In the genomic region with DNA sequence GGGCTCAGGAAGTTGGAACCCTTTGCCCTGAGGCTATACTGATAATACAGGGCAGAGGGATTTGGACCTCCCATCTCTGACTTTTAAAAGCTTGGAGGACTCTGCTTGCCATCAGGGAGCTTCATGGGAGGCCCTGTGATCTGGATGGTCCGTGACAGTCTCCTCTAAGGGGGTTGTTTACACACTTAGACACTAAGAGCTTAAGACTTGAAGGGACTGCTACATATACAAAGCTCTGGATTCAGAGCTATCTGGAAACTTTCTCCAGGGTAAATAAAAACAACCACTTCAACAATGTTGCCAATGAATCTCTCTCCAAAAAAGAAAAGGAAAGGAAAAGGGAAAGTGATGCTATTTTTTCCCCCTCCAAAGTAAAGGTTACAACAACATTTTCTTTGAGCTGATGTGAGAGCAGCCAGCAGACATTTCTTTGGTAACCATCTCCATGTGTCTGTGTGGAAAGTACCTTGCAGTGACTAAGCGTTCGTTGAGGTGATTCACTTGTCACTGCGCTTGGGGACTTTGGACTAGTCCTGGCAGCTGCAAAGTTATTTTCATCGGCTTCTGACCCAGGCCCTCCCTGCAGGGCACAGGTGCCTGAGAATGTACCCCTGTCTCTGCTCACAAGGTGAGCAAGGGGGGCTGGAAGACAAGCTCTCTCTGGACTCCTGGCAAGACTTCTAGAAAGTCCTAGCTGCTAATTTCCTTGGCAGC, we compare ENCODE assay signal across 8 cellular contexts.
DNase-seq lines count a peak whose midpoint lies in the region; ATAC-seq and TF ChIP-seq lines count a peak whose summit lies in the region.

No MANE protein-coding gene starts in this region.

- H3K36me3 Mint-ChIP-seq in WTC11 = no peaks in the 10 kb centered on the region

- no peak overlapping the region for H3K4me3 ChIP-seq in aorta (ENCODE audit: low read length in 2 of 2)

- intact Hi-C loops in aorta (cut with DNase I) = loop anchor here (1.0 to 5.0 kb wide), 6 partner anchors 19 to 262 kb away; a partner anchor contains a TSS

- peak overlapping the region; percentile 93 to 95 for H3K27ac ChIP-seq in aorta (ENCODE audit: low read depth in 1 of 2, low read length in 2 of 2)

- POLR2A ChIA-PET in WTC11 (lab: Charles Lee) = no interaction called here

- H3K36me3 ChIP-seq in aorta (ENCODE audit: control insufficient read depth in 1 of 2, insufficient read depth in 2 of 2, low read length in 1 of 2) = no peaks in the 10 kb centered on the region

- DNase-seq in WTC11 (ENCODE audit: low spot score) (no peak), left lobe of liver (ENCODE audit: low spot score) (peak; percentile 68), aorta (no peak), nucleus accumbens (lab: John Stamatoyannopoulos, UW) (no peak), retina (no peak), AML-193 (lab: John Stamatoyannopoulos, UW) (no peak)

- no peaks in the 10 kb centered on the region for H3K9me3 Mint-ChIP-seq in WTC11

- H3K4me1 Mint-ChIP-seq in WTC11 = peaks cover 35% of the 10 kb centered on the region

- CTCF ChIA-PET in WTC11 (lab: Charles Lee) = interaction anchor here (1.8 kb wide), 1 partner anchor 286 kb away, joined by 4 read pairs; no protein-coding TSS in a partner anchor

- no peaks in the 10 kb centered on the region for H3K27me3 ChIP-seq in aorta (ENCODE audit: control insufficient read depth in 1 of 2, insufficient read depth in 2 of 2, low read length in 1 of 2)

- no peaks in the 10 kb centered on the region for H3K9me3 ChIP-seq in aorta (ENCODE audit: control insufficient read depth, low read length)

- H3K27ac Mint-ChIP-seq in WTC11 = no peak overlapping the region

- 3 to 5% methylated on average over 5 of the region's 5 CpGs for WGBS in aorta, 2 donors

- no peaks in the 10 kb centered on the region for H3K27me3 Mint-ChIP-seq in WTC11 (ENCODE audit: low read depth)

- TF ChIP-seq CTCF in WTC11 (IDR thresholded peaks at IDR 0.05) = no peak

- ATAC-seq in GM18873 (IDR thresholded peaks at IDR 0.05; ENCODE audit: low FRiP score, unreplicated experiment) (peak; percentile 89), HG02885 (IDR thresholded peaks at IDR 0.05; ENCODE audit: poor library complexity, unreplicated experiment) (peak; percentile 87), WTC11 (peak; percentile 32), left lobe of liver (peak; percentile 70), aorta (ENCODE audit: low FRiP score) (peak; percentile 16)

- H3K4me3 Mint-ChIP-seq in WTC11 = no peak overlapping the region

- H3K4me1 ChIP-seq in aorta (ENCODE audit: control insufficient read depth in 1 of 2, insufficient read depth in 2 of 2, low read length in 2 of 2) = peaks cover 4 to 8% of the 10 kb centered on the region in 2 donors

TF ChIP-seq in WTC11, 78 proteins besides CTCF, POLR2A, EP300 and RAD21:
- TF ChIP-seq ZNF317 (CRISPR knock-in tag; IDR thresholded peaks at IDR 0.05; ENCODE audit: borderline replicate concordance, low read depth) = 0 out of 2 replicates have a peak, but pooled peaks have one; percentile 36
- TF ChIP-seq, protein P1, sequence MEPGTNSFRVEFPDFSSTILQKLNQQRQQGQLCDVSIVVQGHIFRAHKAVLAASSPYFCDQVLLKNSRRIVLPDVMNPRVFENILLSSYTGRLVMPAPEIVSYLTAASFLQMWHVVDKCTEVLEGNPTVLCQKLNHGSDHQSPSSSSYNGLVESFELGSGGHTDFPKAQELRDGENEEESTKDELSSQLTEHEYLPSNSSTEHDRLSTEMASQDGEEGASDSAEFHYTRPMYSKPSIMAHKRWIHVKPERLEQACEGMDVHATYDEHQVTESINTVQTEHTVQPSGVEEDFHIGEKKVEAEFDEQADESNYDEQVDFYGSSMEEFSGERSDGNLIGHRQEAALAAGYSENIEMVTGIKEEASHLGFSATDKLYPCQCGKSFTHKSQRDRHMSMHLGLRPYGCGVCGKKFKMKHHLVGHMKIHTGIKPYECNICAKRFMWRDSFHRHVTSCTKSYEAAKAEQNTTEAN (CRISPR knock-in tag; IDR thresholded peaks at IDR 0.05) = no peak

Comparison
In these comparisons a context has a peak if more than half of its experiments do, and no peak if none do; other contexts are left out.
1. ATAC-seq: peak in every context shown above with its lines; median percentile 89 in GM18873; 87 in HG02885; 70 in left lobe of liver; 32 in WTC11; 16 in aorta.